In the genomic region with DNA sequence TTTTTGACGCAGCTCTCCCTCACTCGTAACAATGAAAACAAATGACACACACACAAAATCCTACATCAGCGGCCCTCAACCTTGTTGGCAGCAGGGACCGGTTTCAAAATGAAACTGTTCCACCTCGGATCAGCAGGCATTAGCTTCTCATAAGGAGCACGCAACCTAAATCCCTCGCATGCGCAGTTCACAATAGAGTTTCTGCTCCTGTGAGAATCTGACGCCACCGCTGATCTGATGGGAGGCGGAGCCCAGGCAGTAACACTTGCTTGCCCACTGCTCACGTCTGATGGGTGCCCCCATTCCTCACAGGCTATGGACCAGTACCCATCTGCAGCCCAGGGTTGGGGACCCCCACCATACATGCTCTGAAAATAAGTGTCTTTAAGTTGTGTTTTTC, we compare ENCODE assay signal across 16 cellular contexts. TPM values are rescaled to one million over a fixed set of nuclear protein-coding genes. Genes with fewer than 3 reads are reported as not detected.
DNase-seq lines count a peak whose midpoint lies in the region; FAIRE-seq and TF ChIP-seq lines count a peak whose summit lies in the region.
"Had no signal": no experiment of that assay in that cellular context is flagged by ENCODE, and none has a peak within 500 bp of the region (broad histone marks: within the 10 kb centered on the region; RNA-seq: fewer than 3 reads in every experiment).

No MANE protein-coding gene starts in this region.

- no peak overlapping the region for H4K12ac ChIP-seq in trophoblast cell (ENCODE audit: low read depth, low read length)

- no peak for FAIRE-seq in GM12891 (lab: Jason Lieb, UNC)

- no peaks in the 10 kb centered on the region for H3K79me2 ChIP-seq in trophoblast cell (ENCODE audit: control insufficient read depth, insufficient read depth, low read length, poor library complexity)

- H3K14ac ChIP-seq in trophoblast cell (ENCODE audit: low read length): no peak overlapping the region

- peaks cover 0 to 4% of the 10 kb centered on the region in 2 experiments for H3K4me1 ChIP-seq in trophoblast cell (ENCODE audit: control insufficient read depth in 1 of 2, insufficient read depth in 2 of 2, low read length in 2 of 2)
- H3K4me1 ChIP-seq in tibial artery: peaks cover 0 to 23% (median 7%) of the 10 kb centered on the region in 4 donors
- H3K4me1 ChIP-seq: prostate gland had no signal

- H4K8ac ChIP-seq in trophoblast cell (ENCODE audit: low read depth, low read length): no peak overlapping the region

- H3K4me3 ChIP-seq in fibroblast of the aortic adventitia (ENCODE audit: low read depth, low read length) (no peak overlapping the region), trophoblast cell (ENCODE audit: low read depth, low read length) (peak overlapping the region; percentile 58), tibial artery (no peak overlapping the region)
- H3K4me3 ChIP-seq: colonic mucosa, esophagus muscularis mucosa, PC-9, prostate gland had no signal

- H3K9me3 ChIP-seq in trophoblast cell (ENCODE audit: insufficient read depth, low read depth, low read length): peaks cover 1% of the 10 kb centered on the region
- no peaks in the 10 kb centered on the region for H3K9me3 ChIP-seq in tibial artery
- H3K9me3 ChIP-seq: colonic mucosa, esophagus muscularis mucosa, prostate gland had no signal

- H4K91ac ChIP-seq in trophoblast cell (ENCODE audit: low read depth, low read length): no peak overlapping the region

- no peak overlapping the region for H3K4ac ChIP-seq in trophoblast cell (ENCODE audit: low read depth, low read length)

- peaks cover 28 to 38% of the 10 kb centered on the region in 2 experiments for H3K36me3 ChIP-seq in trophoblast cell (ENCODE audit: control insufficient read depth in 1 of 2, insufficient read depth in 2 of 2, low read length in 2 of 2)
- peaks cover 18 to 69% (median 25%) of the 10 kb centered on the region in 3 donors for H3K36me3 ChIP-seq in tibial artery
- H3K36me3 ChIP-seq: colonic mucosa, prostate gland had no signal

- intact Hi-C loops in tibial artery (cut with DNase I; ENCODE audit: low total_unique reads): no loop called here

- no peak overlapping the region for H3K23ac ChIP-seq in trophoblast cell (ENCODE audit: low read length)

- no peaks in the 10 kb centered on the region for H3K79me1 ChIP-seq in trophoblast cell (ENCODE audit: low read length)

- DNase-seq in NCI-H2107 treated with DMSO at 0.1 percent for 48 hours (lab: John Stamatoyannopoulos, UW; ENCODE audit: unreplicated experiment) (peak; percentile 53), NCI-H2107 (lab: John Stamatoyannopoulos, UW) (no peak), fibroblast of the aortic adventitia (ENCODE audit: low read depth) (peak; percentile 43), trophoblast cell (no peak), tibial artery (no peak), GM12891 (ENCODE audit: insufficient read length, low spot score) (no peak), NCI-H2196 treated with DMSO at 0.1 percent for 48 hours (lab: John Stamatoyannopoulos, UW; ENCODE audit: unreplicated experiment) (no peak)
- no peak for DNase-seq in activated CD4-positive, alpha-beta T cell treated with anti-CD3 and anti-CD28 coated beads, Interleukin-2, amount 50 U/mL, for 48 hours
- DNase-seq: activated CD4-positive, CD25-positive, alpha-beta regulatory T cell; CD4-positive, alpha-beta memory T cell; colonic mucosa; NCI-H510A; PC-9; stimulated activated CD4-positive, alpha-beta T cell treated with anti-CD3 and anti-CD28 coated beads, Interleukin-1b, Interleukin-23, amount 100 ng/mL, for 48 hours had no signal

- no peak overlapping the region for H2BK12ac ChIP-seq in trophoblast cell (ENCODE audit: low read length)

- TF ChIP-seq CTCF in fibroblast of the aortic adventitia (IDR thresholded peaks at IDR 0.05; ENCODE audit: insufficient read depth, low read length) (no peak), tibial artery (IDR thresholded peaks at IDR 0.05) (no peak)

- H3K9ac ChIP-seq in trophoblast cell (ENCODE audit: low read length): peak overlapping the region; percentile 36

- H2AFZ ChIP-seq in trophoblast cell (ENCODE audit: insufficient read depth, low read length, poor library complexity): no peak overlapping the region
- H2AFZ ChIP-seq: PC-9 had no signal

- H3K27ac ChIP-seq in trophoblast cell (ENCODE audit: low read depth, low read length): no peak overlapping the region
- peak overlapping the region; percentile 10 to 23 for H3K27ac ChIP-seq in tibial artery
- H3K27ac ChIP-seq: colonic mucosa, esophagus muscularis mucosa, PC-9 had no signal

- H3K18ac ChIP-seq in trophoblast cell (ENCODE audit: low read length): no peak overlapping the region

- no peak for TF ChIP-seq POLR2A in GM12891 (IDR thresholded peaks at IDR 0.05; ENCODE audit: low read depth, low read length)

- H2BK120ac ChIP-seq in trophoblast cell (ENCODE audit: insufficient read depth, low read length, poor library complexity): no peak overlapping the region

- WGBS in trophoblast cell (ENCODE audit: extremely low coverage, insufficient coverage, insufficient read length): no CpG with 5 or more reads among the region's 12 CpGs

- no peak overlapping the region for H2AK5ac ChIP-seq in trophoblast cell (ENCODE audit: low read length)

- H3K27me3 ChIP-seq in trophoblast cell (ENCODE audit: insufficient read depth, low read length) (no peaks in the 10 kb centered on the region), tibial artery (no peaks in the 10 kb centered on the region)
- H3K27me3 ChIP-seq: colonic mucosa, esophagus muscularis mucosa had no signal

- no peak overlapping the region for H3K4me2 ChIP-seq in trophoblast cell (ENCODE audit: low read length)
- H3K4me2 ChIP-seq: PC-9 had no signal

- no peak overlapping the region for H2BK5ac ChIP-seq in trophoblast cell (ENCODE audit: low read depth, low read length, poor library complexity)

TF ChIP-seq in GM12891, 5 proteins besides CTCF, POLR2A, EP300 and RAD21:
- TF ChIP-seq SPI1 (IDR thresholded peaks at IDR 0.05; ENCODE audit: low read depth, low read length): no peak
- no peak for TF ChIP-seq POU2F2 (IDR thresholded peaks at IDR 0.05; ENCODE audit: low read depth, low read length)
- no peak for TF ChIP-seq TAF1 (IDR thresholded peaks at IDR 0.05; ENCODE audit: low read depth, low read length)
- no peak for TF ChIP-seq POLR2AphosphoS5 (IDR thresholded peaks at IDR 0.05; ENCODE audit: low read depth, low read length)
- no peak for TF ChIP-seq PAX5 (IDR thresholded peaks at IDR 0.05; ENCODE audit: insufficient read depth, low read length, severe bottlenecking)

RNA-seq across cellular contexts. Expression of a gene that starts 43.4 kb away (rescaled TPM):
- total RNA-seq in fibroblast of the aortic adventitia (ENCODE audit: low replicate concordance): 2.0 and 3.8 TPM in 2 replicates
- 8.5 and 8.7 TPM in 2 replicates for polyA plus RNA-seq in trophoblast cell (2013)
- 9.3 TPM for polyA plus RNA-seq in GM12891 (2012; ENCODE audit: low read depth, missing spikeins)

Comparison
In these comparisons a context has a peak if more than half of its experiments do, and no peak if none do; other contexts are left out.
1. DNase-seq: peak in NCI-H2107 treated with DMSO at 0.1 percent for 48 hours (single experiment) and fibroblast of the aortic adventitia (single experiment); none in NCI-H2107 (single experiment), trophoblast cell (0 of 2), tibial artery (0 of 2), GM12891 (single experiment), NCI-H2196 treated with DMSO at 0.1 percent for 48 hours (single experiment) and activated CD4-positive, alpha-beta T cell treated with anti-CD3 and anti-CD28 coated beads, Interleukin-2, amount 50 U/mL, for 48 hours (0 of 2).